Comparison of ENCODE assay signal across 1 cellular context in genomic region chr5:122170630-122171029, GRCh38.
TF ChIP-seq lines count a peak whose summit lies in the region.

No MANE protein-coding gene starts in this region.

TF ChIP-seq in K562, 482 proteins besides CTCF, POLR2A, EP300 and RAD21 (continued from another document):
- peak; percentile 67 for TF ChIP-seq NFIC (IDR thresholded peaks at IDR 0.05)
- TF ChIP-seq ASH1L (IDR thresholded peaks at IDR 0.05; ENCODE audit: borderline replicate concordance, low read depth, partially characterized antibody) = no peak
- TF ChIP-seq ZNF77 (CRISPR knock-in tag; IDR thresholded peaks at IDR 0.05) = no peak
- no peak for TF ChIP-seq ZNF124 (CRISPR knock-in tag; IDR thresholded peaks at IDR 0.05)
- no peak for TF ChIP-seq NR2C2 (CRISPR knock-in tag; IDR thresholded peaks at IDR 0.05)
- TF ChIP-seq NR2C2 (tag; IDR thresholded peaks at IDR 0.05) = peak; percentile 12; the same call in 1 of the 2 replicates
TF ChIP-seq in K562: peak in this region for 5.
